In genomic region chr4:53575552-53575951, GRCh38 we compare ENCODE assay signal across 27 cellular contexts. TPM values are rescaled to one million over a fixed set of nuclear protein-coding genes. Genes with fewer than 3 reads are reported as not detected.
"Had no signal": no experiment of that assay in that cellular context is flagged by ENCODE, and none has a peak within 500 bp of the region (broad histone marks: within the 10 kb centered on the region; RNA-seq: fewer than 3 reads in every experiment).

No MANE protein-coding gene starts in this region.

- DNase-seq: activated CD4-positive, alpha-beta T cell treated with anti-CD3 and anti-CD28 coated beads for 48 hours; activated CD4-positive, alpha-beta T cell treated with anti-CD3 and anti-CD28 coated beads, Interleukin-2, amount 50 U/mL, for 4 hours; activated CD8-positive, alpha-beta memory T cell treated with anti-CD3 and anti-CD28 coated beads, Interleukin-2, amount 10 ng/mL, durations not matched to agents 7 days and 5 days; activated effector memory CD4-positive, alpha-beta T cell treated with anti-CD3 and anti-CD28 coated beads, Interleukin-2, amount 50 U/mL, for 16 hours; activated naive CD4-positive, alpha-beta T cell treated with Interleukin-2 at 50 U/mL for 16 hours; activated T-cell treated with anti-CD3 and anti-CD28 coated beads, Interleukin-2, amount 50 U/mL, for 4 hours; amygdala; NCI-H1092; NCI-H1417; NCI-H2029; NCI-H2107; NCI-H2171 treated with DMSO at 0.1 percent for 48 hours; NCI-H226; NCI-H69; NK-92 treated with Interleukin-12 subunit alpha and Interleukin-12 subunit beta, amount 100 ng/mL, for 24 hours; PC-3; SHP77 treated with DMSO at 0.1 percent for 48 hours; T-helper 17 cell; T-helper 9 cell; WERI-Rb-1 had no signal

- H3K36me3 ChIP-seq: WERI-Rb-1 had no signal

- FAIRE-seq: astrocyte, RCC 7860, TTC549 had no signal

- H3K27ac ChIP-seq: KMS-11, WERI-Rb-1 had no signal

- H3K9ac ChIP-seq: KMS-11 had no signal

- H3K4me2 ChIP-seq: KMS-11 had no signal

- ATAC-seq: activated CD4-positive, CD25-positive, alpha-beta regulatory T cell treated with anti-CD3 and anti-CD28 coated beads, Interleukin-2, amount 50 U/mL, for 24 hours; activated CD8-positive, alpha-beta memory T cell treated with anti-CD3 and anti-CD28 coated beads, Interleukin-2, amount 10 ng/mL, durations not matched to agents 7 days and 5 days; activated T-cell treated with anti-CD3 and anti-CD28 coated beads, Interleukin-2, amount 50 U/mL, for 4 hours; T-helper 17 cell had no signal

RNA-seq across cellular contexts. Expression of gene LNX1, which starts 15.7 kb away (rescaled TPM):
- total RNA-seq: activated CD8-positive, alpha-beta memory T cell treated with anti-CD3 and anti-CD28 coated beads, Interleukin-2, amount 10 ng/mL, durations not matched to agents 7 days and 5 days; MCF 10A; NCI-H460; T-helper 17 cell had no signal
